8 cellular contexts compared by ENCODE assay signal in genomic region chr10:51699475-51700227, GRCh38. TPM values are rescaled to one million over a fixed set of nuclear protein-coding genes. Genes with fewer than 3 reads are reported as not detected.
DNase-seq lines count a peak whose midpoint lies in the region; ATAC-seq and TF ChIP-seq lines count a peak whose summit lies in the region.

Gene CSTF2T (minus strand): TSS chr10:51699595. CDS start chr10:51699549, 46 bp downstream.

- peaks cover 54% of the 10 kb centered on the region for H3K4me1 Mint-ChIP-seq in activated naive CD8-positive, alpha-beta T cell (ENCODE audit: low read depth)
- peaks cover 33% of the 10 kb centered on the region for H3K4me1 Mint-ChIP-seq in glutamatergic neuron (ENCODE audit: low read depth, unreplicated experiment)

- no peaks in the 10 kb centered on the region for H3K36me3 ChIP-seq in osteoblast (ENCODE audit: insufficient read depth, low read length)
- no peaks in the 10 kb centered on the region for H3K36me3 ChIP-seq in thoracic aorta

- peak within 1 kb of the TSS; percentile 100 for H2AFZ ChIP-seq in osteoblast (ENCODE audit: low read length)

- peaks cover 27% of the 10 kb centered on the region for H3K79me2 ChIP-seq in osteoblast (ENCODE audit: insufficient read depth, low read length)

- H3K9me3 Mint-ChIP-seq in activated naive CD8-positive, alpha-beta T cell (ENCODE audit: low read depth): no peaks in the 10 kb centered on the region
- peaks cover 13% of the 10 kb centered on the region for H3K9me3 Mint-ChIP-seq in glutamatergic neuron (ENCODE audit: unreplicated experiment)

- TF ChIP-seq CTCF in glutamatergic neuron (IDR thresholded peaks at IDR 0.05; ENCODE audit: partially characterized antibody, unreplicated experiment): no peak
- TF ChIP-seq CTCF in osteoblast (IDR thresholded peaks at IDR 0.05; ENCODE audit: extremely low read depth, low read depth, low read length): no peak
- no peak for TF ChIP-seq CTCF in thoracic aorta (IDR thresholded peaks at IDR 0.05)

- H3K4me3 ChIP-seq in GM08714 (ENCODE audit: low read length) (peak within 1 kb of the TSS; percentile 85), osteoblast (ENCODE audit: insufficient read depth, low read length) (peak within 1 kb of the TSS; percentile 77), thoracic aorta (peak within 1 kb of the TSS; percentile 79)

- H3K36me3 Mint-ChIP-seq in activated naive CD8-positive, alpha-beta T cell: peaks cover 14% of the 10 kb centered on the region
- H3K36me3 Mint-ChIP-seq in glutamatergic neuron (ENCODE audit: unreplicated experiment): no peaks in the 10 kb centered on the region

- peak within 1 kb of the TSS; percentile 96 for H3K4me2 ChIP-seq in osteoblast (ENCODE audit: insufficient read depth, low read length)

- peak; percentile 89 for DNase-seq in NCI-H1092 treated with DMSO at 0.1 percent for 48 hours (lab: John Stamatoyannopoulos, UW)
- peak; percentile 88 for DNase-seq in SKM-1 treated with dmso at 0.1 percent for 144 hours (lab: John Stamatoyannopoulos, UW; ENCODE audit: unreplicated experiment)
- peak; percentile 78 for DNase-seq in glutamatergic neuron
- DNase-seq in osteoblast (ENCODE audit: insufficient read length, low spot score, missing footprints): peak; percentile 75
- peak; percentile 68 for DNase-seq in thoracic aorta (ENCODE audit: low spot score)

- H3K27me3 ChIP-seq in osteoblast (ENCODE audit: insufficient read depth, low read length): no peaks in the 10 kb centered on the region
- no peaks in the 10 kb centered on the region for H3K27me3 ChIP-seq in thoracic aorta (replicated peaks; ENCODE audit: insufficient read depth)

- ATAC-seq in HG02610 (IDR thresholded peaks at IDR 0.05; ENCODE audit: unreplicated experiment): peak; percentile 94
- ATAC-seq in thoracic aorta (ENCODE audit: insufficient number of reproducible peaks, low FRiP score, low read depth): peak; percentile 78

- H3K9me3 ChIP-seq in osteoblast (ENCODE audit: low read depth, low read length) (no peaks in the 10 kb centered on the region), thoracic aorta (no peaks in the 10 kb centered on the region)

- H3K27ac ChIP-seq in osteoblast (ENCODE audit: low read depth, low read length) (peak within 1 kb of the TSS; percentile 99), thoracic aorta (peak within 1 kb of the TSS; percentile 78 to 96)

- H3K4me3 Mint-ChIP-seq in activated naive CD8-positive, alpha-beta T cell: peak within 1 kb of the TSS; percentile 98
- peak within 1 kb of the TSS; percentile 99 for H3K4me3 Mint-ChIP-seq in glutamatergic neuron (ENCODE audit: unreplicated experiment)

- H4K20me1 ChIP-seq in osteoblast (ENCODE audit: insufficient read depth, low read length): peaks cover 7% of the 10 kb centered on the region

- peak within 1 kb of the TSS; percentile 100 for H3K27ac Mint-ChIP-seq in activated naive CD8-positive, alpha-beta T cell
- H3K27ac Mint-ChIP-seq in glutamatergic neuron (ENCODE audit: unreplicated experiment): peak within 1 kb of the TSS; percentile 100

- H3K27me3 Mint-ChIP-seq in activated naive CD8-positive, alpha-beta T cell: no peaks in the 10 kb centered on the region
- H3K27me3 Mint-ChIP-seq in glutamatergic neuron (ENCODE audit: unreplicated experiment): peaks cover 5% of the 10 kb centered on the region

- H3K4me1 ChIP-seq in osteoblast (ENCODE audit: insufficient read depth, low read length) (peaks cover 17% of the 10 kb centered on the region), thoracic aorta (ENCODE audit: control insufficient read depth in 1 of 2, low read depth in 2 of 2) (peaks cover 35 to 63% of the 10 kb centered on the region in 2 donors)

RNA-seq across cellular contexts. Expression of gene CSTF2T, which starts in this region (rescaled TPM):
- 22.7 TPM for total RNA-seq in glutamatergic neuron (ENCODE audit: unreplicated experiment)
- total RNA-seq in osteoblast: 13.0 and 14.8 TPM in 2 replicates
- 10 to 100 TPM; 24.6 to 39.9 TPM for total RNA-seq in thoracic aorta

Comparison
In these comparisons a context has a peak if more than half of its experiments do, and no peak if none do; other contexts are left out.
1. Peak in every context shown above with its lines: DNase-seq, ATAC-seq, H3K4me3 ChIP-seq and H3K27ac ChIP-seq.